ENCODE assay signal across 8 cellular contexts in genomic region chr6:30955367-30956042, GRCh38. TPM values are rescaled to one million over a fixed set of nuclear protein-coding genes. Genes with fewer than 3 reads are reported as not detected.
A peak's percentile ranks its signal among the peaks of the same experiment; 100 is the strongest.
DNase-seq lines count a peak whose midpoint lies in the region; ATAC-seq and TF ChIP-seq lines count a peak whose summit lies in the region.

No MANE protein-coding gene starts in this region.

- no peaks in the 10 kb centered on the region for H3K36me3 ChIP-seq in A673 (ENCODE audit: insufficient read depth, low read length, poor library complexity, severe bottlenecking)

- peaks cover 80% of the 10 kb centered on the region for H3K27me3 Mint-ChIP-seq in activated CD4-positive, alpha-beta memory T cell treated with anti-CD3 and anti-CD28 coated beads, Interleukin-2, amount 10 ng/mL, durations not matched to agents 7 days and 5 days
- peaks cover 46 to 65% of the 10 kb centered on the region in 2 donors for H3K27me3 Mint-ChIP-seq in effector memory CD8-positive, alpha-beta T cell

- CTCF ChIA-PET in A673 (lab: Charles Lee) = interaction anchor here (0.9 to 1.5 kb wide), 2 partner anchors 13 to 132 kb away, joined by 3 to 4 read pairs; no protein-coding TSS in a partner anchor
- CTCF ChIA-PET in activated CD4-positive, alpha-beta memory T cell treated with anti-CD3 and anti-CD28 coated beads, Interleukin-2, amount 10 ng/mL, durations not matched to agents 7 days and 5 days (lab: Charles Lee) = interaction anchor here (0.9 to 1.4 kb wide), 3 partner anchors 113 to 138 kb away, joined by 3 to 4 read pairs (median 4); no protein-coding TSS in a partner anchor

- intact Hi-C loops in A673 (cut with micrococcal nuclease; ENCODE audit: unreplicated experiment) = no loop called here

- POLR2A ChIA-PET in A673 (lab: Charles Lee; ENCODE audit: low non-redundant PET) = interaction anchor here (0.6 kb wide), 1 partner anchor 1312 kb away, joined by 5 read pairs; no protein-coding TSS in a partner anchor
- POLR2A ChIA-PET in activated CD4-positive, alpha-beta memory T cell treated with anti-CD3 and anti-CD28 coated beads, Interleukin-2, amount 10 ng/mL, durations not matched to agents 7 days and 5 days (lab: Charles Lee) = interaction anchor here (0.6 to 1.5 kb wide), 5 partner anchors 13 to 203 kb away, joined by 3 to 6 read pairs (median 4); partner anchors contain the start of genes TCF19 and VARS2

- peak overlapping the region; percentile 37 for H3K4me3 ChIP-seq in A673 (ENCODE audit: low read depth, low read length, poor library complexity, severe bottlenecking)
- H3K4me3 ChIP-seq in NB4 (ENCODE audit: low read depth, low read length) = peak overlapping the region; percentile 23

- H3K9me3 ChIP-seq in A673 (ENCODE audit: low read depth, low read length, poor library complexity, severe bottlenecking) = no peaks in the 10 kb centered on the region

- peaks cover 30% of the 10 kb centered on the region for H3K4me1 ChIP-seq in A673 (ENCODE audit: insufficient read depth, low read length, poor library complexity, severe bottlenecking)

- TF ChIP-seq CTCF in A673 (conservative IDR thresholded peaks at IDR 0.05; ENCODE audit: low read depth, low read length) = no peak
- no peak for TF ChIP-seq CTCF in NB4 (IDR thresholded peaks at IDR 0.05; ENCODE audit: low read depth, low read length)

- BruUV-seq in A673 (replicated peaks; lab: Mats Ljungman, UMichigan) = no TSS peak

- TF ChIP-seq POLR2A in NB4 (IDR thresholded peaks at IDR 0.05; ENCODE audit: extremely low read depth, insufficient read length) = no peak

- H3K9me3 Mint-ChIP-seq in activated CD4-positive, alpha-beta memory T cell treated with anti-CD3 and anti-CD28 coated beads, Interleukin-2, amount 10 ng/mL, durations not matched to agents 7 days and 5 days = no peaks in the 10 kb centered on the region
- H3K9me3 Mint-ChIP-seq in effector memory CD8-positive, alpha-beta T cell = peaks cover 2 to 10% of the 10 kb centered on the region in 2 donors

- H3K36me3 Mint-ChIP-seq in activated CD4-positive, alpha-beta memory T cell treated with anti-CD3 and anti-CD28 coated beads, Interleukin-2, amount 10 ng/mL, durations not matched to agents 7 days and 5 days (ENCODE audit: low read depth) = no peaks in the 10 kb centered on the region
- H3K36me3 Mint-ChIP-seq in effector memory CD8-positive, alpha-beta T cell (ENCODE audit: insufficient read depth) = peaks cover 2% of the 10 kb centered on the region

- peak overlapping the region; percentile 42 for H3K4me3 Mint-ChIP-seq in activated CD4-positive, alpha-beta memory T cell treated with anti-CD3 and anti-CD28 coated beads, Interleukin-2, amount 10 ng/mL, durations not matched to agents 7 days and 5 days
- peak overlapping the region; percentile 79 to 81 for H3K4me3 Mint-ChIP-seq in effector memory CD8-positive, alpha-beta T cell

- no peaks in the 10 kb centered on the region for H3K27me3 ChIP-seq in A673 (replicated peaks; ENCODE audit: insufficient read depth, low read depth, low read length, poor library complexity)

- peaks cover 8% of the 10 kb centered on the region for H3K4me1 Mint-ChIP-seq in activated CD4-positive, alpha-beta memory T cell treated with anti-CD3 and anti-CD28 coated beads, Interleukin-2, amount 10 ng/mL, durations not matched to agents 7 days and 5 days
- peaks cover 0 to 10% of the 10 kb centered on the region in 2 donors for H3K4me1 Mint-ChIP-seq in effector memory CD8-positive, alpha-beta T cell (ENCODE audit: low read depth in 2 of 2)

- peak overlapping the region; percentile 43 for H3K27ac ChIP-seq in A673 (ENCODE audit: low read depth, low read length, poor library complexity, severe bottlenecking)

- DNase-seq in A673 (ENCODE audit: low spot score) = peak; percentile 89
- DNase-seq in NB4 (ENCODE audit: low read depth) = peak; percentile 91
- peak; percentile 54 for DNase-seq in activated CD4-positive, alpha-beta memory T cell treated with anti-CD3 and anti-CD28 coated beads, Interleukin-2, amount 10 ng/mL, durations not matched to agents 7 days and 5 days
- peak; percentile 44 to 61 (median 50) for DNase-seq in effector memory CD8-positive, alpha-beta T cell
- peak; percentile 24 for DNase-seq in middle frontal gyrus (ENCODE audit: extremely low spot score, low spot score)
- peak; percentile 50 to 62 for DNase-seq in stimulated activated CD8-positive, alpha-beta memory T cell treated with anti-CD3 and anti-CD28 coated beads, Interleukin-2, amount 100 ng/mL, for 1 hour (ENCODE audit: low read depth in 2 of 2)

- no peak overlapping the region for H3K27ac Mint-ChIP-seq in activated CD4-positive, alpha-beta memory T cell treated with anti-CD3 and anti-CD28 coated beads, Interleukin-2, amount 10 ng/mL, durations not matched to agents 7 days and 5 days
- H3K27ac Mint-ChIP-seq in effector memory CD8-positive, alpha-beta T cell = peak overlapping the region; percentile 57 to 72

- ATAC-seq in GM19324 (IDR thresholded peaks at IDR 0.05; ENCODE audit: low FRiP score, unreplicated experiment) = peak; percentile 63
- peak; percentile 84 for ATAC-seq in effector memory CD8-positive, alpha-beta T cell (replicated peaks)
- no peak for ATAC-seq in GM21360 (IDR thresholded peaks at IDR 0.05; ENCODE audit: unreplicated experiment)

RNA-seq across cellular contexts. Expression of gene MUCL3, which starts 14.7 kb away (rescaled TPM):
- total RNA-seq in A673 (2021) = not detected in 2 replicates
- not detected for total RNA-seq in activated CD4-positive, alpha-beta memory T cell treated with anti-CD3 and anti-CD28 coated beads, Interleukin-2, amount 10 ng/mL, durations not matched to agents 7 days and 5 days

RNA-seq across cellular contexts. Expression of gene SFTA2, which starts 23.5 kb away (rescaled TPM):
- total RNA-seq in A673 (2021) = not detected in 2 replicates
- total RNA-seq in activated CD4-positive, alpha-beta memory T cell treated with anti-CD3 and anti-CD28 coated beads, Interleukin-2, amount 10 ng/mL, durations not matched to agents 7 days and 5 days = not detected

RNA-seq across cellular contexts. Expression of gene MUC21, which starts 28.0 kb away (rescaled TPM):
- not detected in 2 replicates for total RNA-seq in A673 (2021)
- not detected for total RNA-seq in activated CD4-positive, alpha-beta memory T cell treated with anti-CD3 and anti-CD28 coated beads, Interleukin-2, amount 10 ng/mL, durations not matched to agents 7 days and 5 days

RNA-seq across cellular contexts. Expression of gene VARS2, which starts 41.5 kb away (rescaled TPM):
- 48.4 and 53.4 TPM in 2 replicates for total RNA-seq in A673 (2021)
- total RNA-seq in activated CD4-positive, alpha-beta memory T cell treated with anti-CD3 and anti-CD28 coated beads, Interleukin-2, amount 10 ng/mL, durations not matched to agents 7 days and 5 days = 10 to 100 TPM; 33.6 to 37.0 TPM

RNA-seq across cellular contexts. Expression of gene GTF2H4, which starts 47.5 kb away (rescaled TPM):
- 42.6 and 45.9 TPM in 2 replicates for total RNA-seq in A673 (2021)
- total RNA-seq in activated CD4-positive, alpha-beta memory T cell treated with anti-CD3 and anti-CD28 coated beads, Interleukin-2, amount 10 ng/mL, durations not matched to agents 7 days and 5 days = 10 to 100 TPM; 25.6 to 26.4 TPM

Comparison
In these comparisons a context has a peak if more than half of its experiments do, and no peak if none do; other contexts are left out.
1. DNase-seq: peak in every context shown above with its lines; median percentile 91 in NB4; 89 in A673; 56 in stimulated activated CD8-positive, alpha-beta memory T cell treated with anti-CD3 and anti-CD28 coated beads, Interleukin-2, amount 100 ng/mL, for 1 hour; 54 in activated CD4-positive, alpha-beta memory T cell treated with anti-CD3 and anti-CD28 coated beads, Interleukin-2, amount 10 ng/mL, durations not matched to agents 7 days and 5 days; 50 in effector memory CD8-positive, alpha-beta T cell; 24 in middle frontal gyrus.